23 cellular contexts compared by ENCODE assay signal in genomic region chr17:28397275-28397674, GRCh38. TPM values are rescaled to one million over a fixed set of nuclear protein-coding genes. Genes with fewer than 3 reads are reported as not detected.
"Had no signal": no experiment of that assay in that cellular context is flagged by ENCODE, and none has a peak within 500 bp of the region (broad histone marks: within the 10 kb centered on the region; RNA-seq: fewer than 3 reads in every experiment).

No MANE protein-coding gene starts in this region.

- H3K9me3 Mint-ChIP-seq: naive thymus-derived CD8-positive, alpha-beta T cell had no signal

- DNase-seq: effector memory CD4-positive, alpha-beta T cell; gastrocnemius medialis; heart right ventricle; mammary epithelial cell; mucosa of descending colon; naive thymus-derived CD8-positive, alpha-beta T cell; small intestine; stimulated activated CD4-positive, alpha-beta T cell treated with anti-CD3 and anti-CD28 coated beads, Interleukin-12 subunit alpha, Interleukin-12 subunit beta, amount 100 ng/mL, for 4 hours; stimulated activated naive CD8-positive, alpha-beta T cell treated with anti-CD3 and anti-CD28 coated beads, Interleukin-15, Interleukin-2, amounts not matched to agents 100 U/mL and 50 U/mL, for 24 hours; thyroid gland; upper lobe of left lung; uterus had no signal

- FAIRE-seq: endometrium, small intestine had no signal

- H3K27me3 Mint-ChIP-seq: naive thymus-derived CD8-positive, alpha-beta T cell had no signal

- ATAC-seq: esophagus mucosa; gastrocnemius medialis; naive thymus-derived CD8-positive, alpha-beta T cell; stimulated activated naive CD8-positive, alpha-beta T cell treated with anti-CD3 and anti-CD28 coated beads, Interleukin-15, Interleukin-2, amounts not matched to agents 100 U/mL and 50 U/mL, for 24 hours had no signal

- H3K27me3 ChIP-seq: gastrocnemius medialis, heart right ventricle, right atrium auricular region, suprapubic skin, thyroid gland, upper lobe of left lung, uterus had no signal

- H3K4me1 ChIP-seq: gastrocnemius medialis, suprapubic skin, uterus had no signal

- H3K9me3 ChIP-seq: gastrocnemius medialis, heart right ventricle, mucosa of descending colon, right atrium auricular region, suprapubic skin, thyroid gland, upper lobe of left lung, uterus had no signal

- H3K36me3 ChIP-seq: uterus had no signal

- H3K4me3 Mint-ChIP-seq: naive thymus-derived CD8-positive, alpha-beta T cell had no signal

- H3K4me3 ChIP-seq: gastrocnemius medialis, heart right ventricle, mucosa of descending colon, right atrium auricular region, suprapubic skin, thyroid gland, upper lobe of left lung, uterus had no signal

- H3K27ac ChIP-seq: gastrocnemius medialis, right atrium auricular region, suprapubic skin, upper lobe of left lung, uterus had no signal

RNA-seq across cellular contexts. Expression of gene VTN, which starts 27.2 kb away (rescaled TPM):
- total RNA-seq: mammary epithelial cell had no signal
- polyA plus RNA-seq: mammary epithelial cell; naive thymus-derived CD8-positive, alpha-beta T cell had no signal

RNA-seq across cellular contexts. Expression of gene SEBOX, which starts 32.3 kb away (rescaled TPM):
- total RNA-seq: esophagus mucosa; fibroblast of villous mesenchyme; gastrocnemius medialis; heart right ventricle; left lobe of liver; lower leg skin; mammary epithelial cell; mesenteric fat pad; mucosa of descending colon; naive thymus-derived CD8-positive, alpha-beta T cell; osteocyte; posterior vena cava; right atrium auricular region; suprapubic skin; thyroid gland; upper lobe of left lung; uterus had no signal
- polyA plus RNA-seq: heart right ventricle; mammary epithelial cell; naive thymus-derived CD8-positive, alpha-beta T cell; neural cell; small intestine had no signal
